1 cellular context compared by ENCODE assay signal in the genomic region with DNA sequence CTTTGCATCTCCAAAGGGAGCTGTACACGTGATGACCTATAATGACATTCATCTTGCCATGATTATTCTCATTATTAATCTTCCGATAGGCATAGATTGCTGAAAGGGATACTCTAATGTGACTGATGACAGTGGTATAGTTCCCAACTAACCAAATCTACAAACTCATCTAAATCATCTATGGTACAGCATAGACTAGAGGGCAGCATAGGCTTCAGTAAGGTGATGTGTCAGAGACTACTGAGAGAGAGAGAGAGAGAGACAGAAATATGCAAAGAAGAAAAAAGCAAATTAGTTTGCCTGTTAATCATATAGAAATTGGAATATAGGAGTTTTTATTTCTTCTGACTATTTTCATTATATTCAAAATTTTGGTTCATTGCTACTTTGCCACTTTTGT.
TF ChIP-seq lines count a peak whose summit lies in the region.

No MANE protein-coding gene starts in this region.

TF ChIP-seq in HEK293, 187 proteins besides CTCF, POLR2A, EP300 and RAD21 (continued from another document):
- TF ChIP-seq ZNF148 (tag by site-specific recombination; IDR thresholded peaks at IDR 0.05; ENCODE audit: borderline replicate concordance), result no peak
- no peak for TF ChIP-seq ZNF670 (tag by site-specific recombination; IDR thresholded peaks at IDR 0.05; ENCODE audit: low read depth)
- TF ChIP-seq ZNF837 (tag by site-specific recombination; IDR thresholded peaks at IDR 0.05), result no peak
- TF ChIP-seq ZFP41 (tag by site-specific recombination; IDR thresholded peaks at IDR 0.05; ENCODE audit: borderline replicate concordance), result no peak
- TF ChIP-seq, protein P1, sequence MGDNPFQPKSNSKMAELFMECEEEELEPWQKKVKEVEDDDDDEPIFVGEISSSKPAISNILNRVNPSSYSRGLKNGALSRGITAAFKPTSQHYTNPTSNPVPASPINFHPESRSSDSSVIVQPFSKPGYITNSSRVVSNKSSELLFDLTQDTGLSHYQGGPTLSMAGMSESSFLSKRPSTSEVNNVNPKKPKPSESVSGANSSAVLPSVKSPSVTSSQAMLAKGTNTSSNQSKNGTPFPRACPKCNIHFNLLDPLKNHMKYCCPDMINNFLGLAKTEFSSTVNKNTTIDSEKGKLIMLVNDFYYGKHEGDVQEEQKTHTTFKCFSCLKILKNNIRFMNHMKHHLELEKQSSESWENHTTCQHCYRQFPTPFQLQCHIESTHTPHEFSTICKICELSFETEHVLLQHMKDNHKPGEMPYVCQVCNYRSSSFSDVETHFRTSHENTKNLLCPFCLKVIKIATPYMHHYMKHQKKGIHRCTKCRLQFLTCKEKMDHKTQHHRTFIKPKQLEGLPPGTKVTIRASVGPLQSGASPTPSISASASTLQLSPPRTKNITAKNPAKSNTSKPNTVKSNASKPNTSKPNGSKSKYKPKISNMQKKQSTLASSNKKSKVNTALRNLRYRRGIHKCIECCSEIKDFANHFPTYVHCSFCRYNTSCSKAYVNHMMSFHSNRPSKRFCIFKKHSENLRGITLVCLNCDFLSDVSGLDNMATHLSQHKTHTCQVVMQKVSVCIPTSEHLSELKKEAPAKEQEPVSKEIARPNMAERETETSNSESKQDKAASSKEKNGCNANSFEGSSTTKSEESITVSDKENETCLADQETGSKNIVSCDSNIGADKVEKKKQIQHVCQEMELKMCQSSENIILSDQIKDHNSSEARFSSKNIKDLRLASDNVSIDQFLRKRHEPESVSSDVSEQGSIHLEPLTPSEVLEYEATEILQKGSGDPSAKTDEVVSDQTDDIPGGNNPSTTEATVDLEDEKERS (tag by site-specific recombination; IDR thresholded peaks at IDR 0.05), result no peak
- no peak for TF ChIP-seq ZNF830 (tag by site-specific recombination; IDR thresholded peaks at IDR 0.05; ENCODE audit: low read depth)
